In the genomic region with DNA sequence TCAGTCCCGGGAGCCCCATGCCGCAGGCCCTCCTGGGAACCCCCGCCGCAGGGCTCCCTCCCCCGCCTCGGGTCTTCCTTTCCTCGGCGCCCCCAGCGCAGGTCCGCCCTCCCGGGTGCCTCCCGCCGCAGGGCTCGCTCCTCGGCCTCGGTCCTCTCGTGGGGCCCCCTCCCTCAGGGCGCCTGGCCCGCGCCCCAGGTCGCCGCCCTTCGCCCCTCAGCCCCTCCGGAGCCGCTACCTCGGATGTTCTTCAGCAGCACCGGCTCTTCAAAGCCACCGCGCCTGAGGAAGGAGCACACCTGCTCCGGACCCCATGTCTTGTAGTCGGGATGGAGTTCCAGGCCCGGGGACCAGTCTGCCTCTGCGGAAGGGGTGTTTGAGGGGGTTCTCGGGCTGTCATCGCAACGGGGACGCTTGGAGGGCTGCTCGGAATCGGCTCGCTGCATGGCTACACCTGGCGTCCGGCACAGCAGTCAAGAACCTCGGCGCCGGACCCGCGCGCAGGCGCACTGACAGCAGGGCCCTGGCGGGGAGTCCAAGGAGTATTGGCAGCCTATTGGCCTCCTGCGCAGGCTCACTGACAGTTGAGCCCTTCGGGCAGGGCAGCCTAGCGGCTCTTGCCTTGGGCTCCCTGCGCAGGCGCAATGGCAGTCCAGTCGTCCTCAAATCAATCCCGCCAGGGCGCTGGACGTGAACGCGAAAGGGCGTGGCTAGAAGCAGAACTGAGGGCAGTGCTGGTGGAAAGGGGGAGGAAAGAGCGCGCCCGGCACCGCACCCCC, we compare ENCODE assay signal across 1 cellular context.
A peak's percentile ranks its signal among the peaks of the same experiment; 100 is the strongest.
TF ChIP-seq lines count a peak whose summit lies in the region.

A gene (minus strand): TSS at position 511 of the 779 bp plus-strand sequence. CDS start 65 bp downstream, at position 446.

TF ChIP-seq in K562, 482 proteins besides CTCF, POLR2A, EP300 and RAD21 (continued from another document and continues in another):
- TF ChIP-seq, protein P1, sequence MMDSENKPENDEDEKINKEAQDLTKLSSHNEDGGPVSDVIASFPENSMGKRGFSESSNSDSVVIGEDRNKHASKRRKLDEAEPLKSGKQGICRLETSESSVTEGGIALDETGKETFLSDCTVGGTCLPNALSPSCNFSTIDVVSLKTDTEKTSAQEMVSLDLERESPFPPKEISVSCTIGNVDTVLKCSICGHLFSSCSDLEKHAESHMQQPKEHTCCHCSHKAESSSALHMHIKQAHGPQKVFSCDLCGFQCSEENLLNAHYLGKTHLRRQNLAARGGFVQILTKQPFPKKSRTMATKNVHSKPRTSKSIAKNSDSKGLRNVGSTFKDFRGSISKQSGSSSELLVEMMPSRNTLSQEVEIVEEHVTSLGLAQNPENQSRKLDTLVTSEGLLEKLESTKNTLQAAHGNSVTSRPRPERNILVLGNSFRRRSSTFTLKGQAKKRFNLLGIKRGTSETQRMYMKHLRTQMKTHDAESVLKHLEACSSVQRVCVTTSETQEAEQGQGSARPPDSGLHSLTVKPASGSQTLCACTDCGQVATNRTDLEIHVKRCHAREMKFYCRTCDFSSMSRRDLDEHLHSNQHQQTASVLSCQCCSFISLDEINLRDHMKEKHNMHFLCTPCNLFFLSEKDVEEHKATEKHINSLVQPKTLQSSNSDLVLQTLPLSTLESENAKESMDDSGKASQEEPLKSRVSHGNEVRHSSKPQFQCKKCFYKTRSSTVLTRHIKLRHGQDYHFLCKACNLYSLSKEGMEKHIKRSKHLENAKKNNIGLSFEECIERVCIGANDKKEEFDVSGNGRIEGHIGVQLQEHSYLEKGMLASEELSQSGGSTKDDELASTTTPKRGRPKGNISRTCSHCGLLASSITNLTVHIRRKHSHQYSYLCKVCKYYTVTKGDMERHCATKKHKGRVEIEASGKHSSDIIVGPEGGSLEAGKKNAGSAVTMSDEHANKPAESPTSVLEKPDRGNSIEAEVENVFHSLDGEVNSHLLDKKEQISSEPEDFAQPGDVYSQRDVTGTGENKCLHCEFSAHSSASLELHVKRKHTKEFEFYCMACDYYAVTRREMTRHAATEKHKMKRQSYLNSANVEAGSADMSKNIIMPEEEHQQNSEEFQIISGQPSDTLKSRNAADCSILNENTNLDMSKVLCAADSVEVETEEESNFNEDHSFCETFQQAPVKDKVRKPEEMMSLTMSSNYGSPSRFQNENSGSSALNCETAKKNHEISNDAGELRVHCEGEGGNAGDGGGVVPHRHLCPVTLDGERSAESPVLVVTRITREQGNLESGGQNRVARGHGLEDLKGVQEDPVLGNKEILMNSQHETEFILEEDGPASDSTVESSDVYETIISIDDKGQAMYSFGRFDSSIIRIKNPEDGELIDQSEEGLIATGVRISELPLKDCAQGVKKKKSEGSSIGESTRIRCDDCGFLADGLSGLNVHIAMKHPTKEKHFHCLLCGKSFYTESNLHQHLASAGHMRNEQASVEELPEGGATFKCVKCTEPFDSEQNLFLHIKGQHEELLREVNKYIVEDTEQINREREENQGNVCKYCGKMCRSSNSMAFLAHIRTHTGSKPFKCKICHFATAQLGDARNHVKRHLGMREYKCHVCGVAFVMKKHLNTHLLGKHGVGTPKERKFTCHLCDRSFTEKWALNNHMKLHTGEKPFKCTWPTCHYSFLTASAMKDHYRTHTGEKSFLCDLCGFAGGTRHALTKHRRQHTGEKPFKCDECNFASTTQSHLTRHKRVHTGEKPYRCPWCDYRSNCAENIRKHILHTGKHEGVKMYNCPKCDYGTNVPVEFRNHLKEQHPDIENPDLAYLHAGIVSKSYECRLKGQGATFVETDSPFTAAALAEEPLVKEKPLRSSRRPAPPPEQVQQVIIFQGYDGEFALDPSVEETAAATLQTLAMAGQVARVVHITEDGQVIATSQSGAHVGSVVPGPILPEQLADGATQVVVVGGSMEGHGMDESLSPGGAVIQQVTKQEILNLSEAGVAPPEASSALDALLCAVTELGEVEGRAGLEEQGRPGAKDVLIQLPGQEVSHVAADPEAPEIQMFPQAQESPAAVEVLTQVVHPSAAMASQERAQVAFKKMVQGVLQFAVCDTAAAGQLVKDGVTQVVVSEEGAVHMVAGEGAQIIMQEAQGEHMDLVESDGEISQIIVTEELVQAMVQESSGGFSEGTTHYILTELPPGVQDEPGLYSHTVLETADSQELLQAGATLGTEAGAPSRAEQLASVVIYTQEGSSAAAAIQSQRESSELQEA (IDR thresholded peaks at IDR 0.05; ENCODE audit: low read depth): no peak
- TF ChIP-seq SETDB1 (IDR thresholded peaks at IDR 0.05; ENCODE audit: low read length) (peak; percentile 28), GTF2A2 (tag; IDR thresholded peaks at IDR 0.05) (no peak), CREM (IDR thresholded peaks at IDR 0.05; ENCODE audit: low read depth) (0 out of 2 replicates have a peak, but pooled peaks have one; percentile 29), SUPT5H (IDR thresholded peaks at IDR 0.05) (peak; percentile 78), ZNF165 (CRISPR knock-in tag; IDR thresholded peaks at IDR 0.05; ENCODE audit: borderline replicate concordance) (no peak), LEF1 (IDR thresholded peaks at IDR 0.05) (no peak), GABPB1 (CRISPR knock-in tag; IDR thresholded peaks at IDR 0.05) (peak; percentile 38; the same call in 1 of the 2 replicates), SIN3B (IDR thresholded peaks at IDR 0.05; ENCODE audit: low read depth) (0 out of 2 replicates have a peak, but pooled peaks have one; percentile 38), YY1 (IDR thresholded peaks at IDR 0.05; ENCODE audit: borderline replicate concordance in 1 of 3, control insufficient read depth in 1 of 3, extremely low read depth in 1 of 3, insufficient read depth in 3 of 3, insufficient read length in 1 of 3, insufficient replicate concordance in 2 of 3, low read depth in 1 of 3, low read length in 2 of 3) (peak in 1 of 3 experiments; percentile 26), ZNF561 (CRISPR knock-in tag; conservative IDR thresholded peaks at IDR 0.05) (no peak), ZNF239 (CRISPR knock-in tag; IDR thresholded peaks at IDR 0.05) (no peak), NFE2 (IDR thresholded peaks at IDR 0.05; ENCODE audit: low read depth) (0 out of 2 replicates have a peak, but pooled peaks have one; percentile 1), ZNF76 (CRISPR knock-in tag; IDR thresholded peaks at IDR 0.05; ENCODE audit: borderline replicate concordance) (no peak), BMI1 (IDR thresholded peaks at IDR 0.05; ENCODE audit: low read length) (no peak), ZNF124 (CRISPR knock-in tag; IDR thresholded peaks at IDR 0.05) (no peak), SMARCA4 (IDR thresholded peaks at IDR 0.05) (no peak), GTF2F1 (IDR thresholded peaks at IDR 0.05; ENCODE audit: low read depth, low read length) (no peak), POLR2G (IDR thresholded peaks at IDR 0.05; ENCODE audit: low read depth, low read length) (peak; percentile 85), ASH1L (IDR thresholded peaks at IDR 0.05; ENCODE audit: borderline replicate concordance, low read depth, partially characterized antibody) (no peak), ZNF696 (CRISPR knock-in tag; conservative IDR thresholded peaks at IDR 0.05) (no peak), NRF1 (conservative IDR thresholded peaks at IDR 0.05 in 1 of 2, IDR thresholded peaks at IDR 0.05 in 1 of 2) (peak; percentile 100), SMARCA5 (IDR thresholded peaks at IDR 0.05) (no peak), SMC3 (conservative IDR thresholded peaks at IDR 0.05; ENCODE audit: insufficient read depth, low read depth, low read length) (0 out of 2 replicates have a peak, but pooled peaks have one; percentile 6), GATAD2B (IDR thresholded peaks at IDR 0.05; ENCODE audit: borderline replicate concordance) (no peak), TAL1 (IDR thresholded peaks at IDR 0.05) (no peak), SNIP1 (IDR thresholded peaks at IDR 0.05; ENCODE audit: low read depth) (no peak), ZC3H11A (IDR thresholded peaks at IDR 0.05; ENCODE audit: low read depth, low read length) (no peak), PHB (CRISPR knock-in tag; IDR thresholded peaks at IDR 0.05) (no peak), PHF21A (IDR thresholded peaks at IDR 0.05; ENCODE audit: borderline replicate concordance, low read depth) (no peak)
- TF ChIP-seq, protein P2, sequence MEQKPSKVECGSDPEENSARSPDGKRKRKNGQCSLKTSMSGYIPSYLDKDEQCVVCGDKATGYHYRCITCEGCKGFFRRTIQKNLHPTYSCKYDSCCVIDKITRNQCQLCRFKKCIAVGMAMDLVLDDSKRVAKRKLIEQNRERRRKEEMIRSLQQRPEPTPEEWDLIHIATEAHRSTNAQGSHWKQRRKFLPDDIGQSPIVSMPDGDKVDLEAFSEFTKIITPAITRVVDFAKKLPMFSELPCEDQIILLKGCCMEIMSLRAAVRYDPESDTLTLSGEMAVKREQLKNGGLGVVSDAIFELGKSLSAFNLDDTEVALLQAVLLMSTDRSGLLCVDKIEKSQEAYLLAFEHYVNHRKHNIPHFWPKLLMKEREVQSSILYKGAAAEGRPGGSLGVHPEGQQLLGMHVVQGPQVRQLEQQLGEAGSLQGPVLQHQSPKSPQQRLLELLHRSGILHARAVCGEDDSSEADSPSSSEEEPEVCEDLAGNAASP (IDR thresholded peaks at IDR 0.05): no peak
- TF ChIP-seq, protein P3, sequence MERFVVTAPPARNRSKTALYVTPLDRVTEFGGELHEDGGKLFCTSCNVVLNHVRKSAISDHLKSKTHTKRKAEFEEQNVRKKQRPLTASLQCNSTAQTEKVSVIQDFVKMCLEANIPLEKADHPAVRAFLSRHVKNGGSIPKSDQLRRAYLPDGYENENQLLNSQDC (CRISPR knock-in tag; IDR thresholded peaks at IDR 0.05): no peak
- TF ChIP-seq, protein P4, sequence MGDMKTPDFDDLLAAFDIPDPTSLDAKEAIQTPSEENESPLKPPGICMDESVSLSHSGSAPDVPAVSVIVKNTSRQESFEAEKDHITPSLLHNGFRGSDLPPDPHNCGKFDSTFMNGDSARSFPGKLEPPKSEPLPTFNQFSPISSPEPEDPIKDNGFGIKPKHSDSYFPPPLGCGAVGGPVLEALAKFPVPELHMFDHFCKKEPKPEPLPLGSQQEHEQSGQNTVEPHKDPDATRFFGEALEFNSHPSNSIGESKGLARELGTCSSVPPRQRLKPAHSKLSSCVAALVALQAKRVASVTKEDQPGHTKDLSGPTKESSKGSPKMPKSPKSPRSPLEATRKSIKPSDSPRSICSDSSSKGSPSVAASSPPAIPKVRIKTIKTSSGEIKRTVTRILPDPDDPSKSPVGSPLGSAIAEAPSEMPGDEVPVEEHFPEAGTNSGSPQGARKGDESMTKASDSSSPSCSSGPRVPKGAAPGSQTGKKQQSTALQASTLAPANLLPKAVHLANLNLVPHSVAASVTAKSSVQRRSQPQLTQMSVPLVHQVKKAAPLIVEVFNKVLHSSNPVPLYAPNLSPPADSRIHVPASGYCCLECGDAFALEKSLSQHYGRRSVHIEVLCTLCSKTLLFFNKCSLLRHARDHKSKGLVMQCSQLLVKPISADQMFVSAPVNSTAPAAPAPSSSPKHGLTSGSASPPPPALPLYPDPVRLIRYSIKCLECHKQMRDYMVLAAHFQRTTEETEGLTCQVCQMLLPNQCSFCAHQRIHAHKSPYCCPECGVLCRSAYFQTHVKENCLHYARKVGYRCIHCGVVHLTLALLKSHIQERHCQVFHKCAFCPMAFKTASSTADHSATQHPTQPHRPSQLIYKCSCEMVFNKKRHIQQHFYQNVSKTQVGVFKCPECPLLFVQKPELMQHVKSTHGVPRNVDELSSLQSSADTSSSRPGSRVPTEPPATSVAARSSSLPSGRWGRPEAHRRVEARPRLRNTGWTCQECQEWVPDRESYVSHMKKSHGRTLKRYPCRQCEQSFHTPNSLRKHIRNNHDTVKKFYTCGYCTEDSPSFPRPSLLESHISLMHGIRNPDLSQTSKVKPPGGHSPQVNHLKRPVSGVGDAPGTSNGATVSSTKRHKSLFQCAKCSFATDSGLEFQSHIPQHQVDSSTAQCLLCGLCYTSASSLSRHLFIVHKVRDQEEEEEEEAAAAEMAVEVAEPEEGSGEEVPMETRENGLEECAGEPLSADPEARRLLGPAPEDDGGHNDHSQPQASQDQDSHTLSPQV (IDR thresholded peaks at IDR 0.05): no peak
- TF ChIP-seq, protein P5, sequence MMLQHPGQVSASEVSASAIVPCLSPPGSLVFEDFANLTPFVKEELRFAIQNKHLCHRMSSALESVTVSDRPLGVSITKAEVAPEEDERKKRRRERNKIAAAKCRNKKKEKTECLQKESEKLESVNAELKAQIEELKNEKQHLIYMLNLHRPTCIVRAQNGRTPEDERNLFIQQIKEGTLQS (IDR thresholded peaks at IDR 0.05): no peak
- TF ChIP-seq, protein P5 (CRISPR knock-in tag; conservative IDR thresholded peaks at IDR 0.05): no peak
- TF ChIP-seq, protein P6, sequence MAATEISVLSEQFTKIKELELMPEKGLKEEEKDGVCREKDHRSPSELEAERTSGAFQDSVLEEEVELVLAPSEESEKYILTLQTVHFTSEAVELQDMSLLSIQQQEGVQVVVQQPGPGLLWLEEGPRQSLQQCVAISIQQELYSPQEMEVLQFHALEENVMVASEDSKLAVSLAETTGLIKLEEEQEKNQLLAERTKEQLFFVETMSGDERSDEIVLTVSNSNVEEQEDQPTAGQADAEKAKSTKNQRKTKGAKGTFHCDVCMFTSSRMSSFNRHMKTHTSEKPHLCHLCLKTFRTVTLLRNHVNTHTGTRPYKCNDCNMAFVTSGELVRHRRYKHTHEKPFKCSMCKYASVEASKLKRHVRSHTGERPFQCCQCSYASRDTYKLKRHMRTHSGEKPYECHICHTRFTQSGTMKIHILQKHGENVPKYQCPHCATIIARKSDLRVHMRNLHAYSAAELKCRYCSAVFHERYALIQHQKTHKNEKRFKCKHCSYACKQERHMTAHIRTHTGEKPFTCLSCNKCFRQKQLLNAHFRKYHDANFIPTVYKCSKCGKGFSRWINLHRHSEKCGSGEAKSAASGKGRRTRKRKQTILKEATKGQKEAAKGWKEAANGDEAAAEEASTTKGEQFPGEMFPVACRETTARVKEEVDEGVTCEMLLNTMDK (IDR thresholded peaks at IDR 0.05; ENCODE audit: borderline replicate concordance, insufficient read depth, low read depth, low read length, poor library complexity, severe bottlenecking): peak; percentile 63
- TF ChIP-seq, protein P7, sequence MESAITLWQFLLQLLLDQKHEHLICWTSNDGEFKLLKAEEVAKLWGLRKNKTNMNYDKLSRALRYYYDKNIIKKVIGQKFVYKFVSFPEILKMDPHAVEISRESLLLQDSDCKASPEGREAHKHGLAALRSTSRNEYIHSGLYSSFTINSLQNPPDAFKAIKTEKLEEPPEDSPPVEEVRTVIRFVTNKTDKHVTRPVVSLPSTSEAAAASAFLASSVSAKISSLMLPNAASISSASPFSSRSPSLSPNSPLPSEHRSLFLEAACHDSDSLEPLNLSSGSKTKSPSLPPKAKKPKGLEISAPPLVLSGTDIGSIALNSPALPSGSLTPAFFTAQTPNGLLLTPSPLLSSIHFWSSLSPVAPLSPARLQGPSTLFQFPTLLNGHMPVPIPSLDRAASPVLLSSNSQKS (CRISPR knock-in tag; IDR thresholded peaks at IDR 0.05): no peak
- TF ChIP-seq, protein P8, sequence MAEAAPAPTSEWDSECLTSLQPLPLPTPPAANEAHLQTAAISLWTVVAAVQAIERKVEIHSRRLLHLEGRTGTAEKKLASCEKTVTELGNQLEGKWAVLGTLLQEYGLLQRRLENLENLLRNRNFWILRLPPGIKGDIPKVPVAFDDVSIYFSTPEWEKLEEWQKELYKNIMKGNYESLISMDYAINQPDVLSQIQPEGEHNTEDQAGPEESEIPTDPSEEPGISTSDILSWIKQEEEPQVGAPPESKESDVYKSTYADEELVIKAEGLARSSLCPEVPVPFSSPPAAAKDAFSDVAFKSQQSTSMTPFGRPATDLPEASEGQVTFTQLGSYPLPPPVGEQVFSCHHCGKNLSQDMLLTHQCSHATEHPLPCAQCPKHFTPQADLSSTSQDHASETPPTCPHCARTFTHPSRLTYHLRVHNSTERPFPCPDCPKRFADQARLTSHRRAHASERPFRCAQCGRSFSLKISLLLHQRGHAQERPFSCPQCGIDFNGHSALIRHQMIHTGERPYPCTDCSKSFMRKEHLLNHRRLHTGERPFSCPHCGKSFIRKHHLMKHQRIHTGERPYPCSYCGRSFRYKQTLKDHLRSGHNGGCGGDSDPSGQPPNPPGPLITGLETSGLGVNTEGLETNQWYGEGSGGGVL (CRISPR knock-in tag; IDR thresholded peaks at IDR 0.05): no peak
